Comparison of ENCODE assay signal across 36 cellular contexts in genomic region chr20:58816051-58816450, GRCh38.
"Had no signal": no experiment of that assay in that cellular context is flagged by ENCODE, and none has a peak within 500 bp of the region (broad histone marks: within the 10 kb centered on the region; RNA-seq: fewer than 3 reads in every experiment).

No MANE protein-coding gene starts in this region.

- H3K27ac Mint-ChIP-seq: activated B cell treated with CpG ODN at 0.5 μM for 24 hours; activated CD8-positive, alpha-beta memory T cell treated with anti-CD3 and anti-CD28 coated beads, Interleukin-2, amount 10 ng/mL, durations not matched to agents 7 days and 5 days; activated CD8-positive, alpha-beta T cell treated with anti-CD3 and anti-CD28 coated beads, Interleukin-2, amount 10 ng/mL, durations not matched to agents 7 days and 5 days; activated naive CD4-positive, alpha-beta T cell treated with anti-CD3 and anti-CD28 coated beads for 36 hours; activated naive CD4-positive, alpha-beta T cell treated with anti-CD3 and anti-CD28 coated beads, Interleukin-2, amount 50 U/mL, for 24 hours; activated naive CD8-positive, alpha-beta T cell treated with anti-CD3 and anti-CD28 coated beads for 36 hours; activated naive CD8-positive, alpha-beta T cell treated with anti-CD3 and anti-CD28 coated beads, Interleukin-2, amount 50 U/mL, for 24 hours; activated T-helper 1 cell treated with anti-CD3 and anti-CD28 coated beads, Interleukin-12 subunit alpha, Interleukin-12 subunit beta, Interleukin-2, Interleukin-4 antibody, amounts not matched to agents 30 ng/mL and 10 ng/mL and 1 ng/mL, durations not matched to agents 14 hours and 24 hours and 36 hours; activated T-helper 2 cell treated with anti-CD3 and anti-CD28 coated beads, Interferon-gamma antibody, Interleukin-2, Interleukin-4, amounts not matched to agents 10 μg/mL and 5 μg/mL and 100 μg/mL, durations not matched to agents 14 hours and 24 hours and 36 hours; T-helper 17 cell; T-helper 2 cell treated with Interferon-gamma antibody and Interleukin-4, amounts not matched to agents 5 μg/mL and 100 μg/mL, for 36 hours had no signal

- H3K36me3 ChIP-seq: adrenal gland, ascending aorta, breast epithelium, cardiac muscle cell, colonic mucosa, esophagus squamous epithelium, gastroesophageal sphincter, heart right ventricle, WERI-Rb-1 had no signal

- H3K9me3 ChIP-seq: adrenal gland, ascending aorta, breast epithelium, colonic mucosa, esophagus squamous epithelium, gastroesophageal sphincter, heart right ventricle had no signal

- H3K4me3 Mint-ChIP-seq: activated B cell treated with CpG ODN at 0.5 μM for 24 hours; activated CD8-positive, alpha-beta memory T cell treated with anti-CD3 and anti-CD28 coated beads, Interleukin-2, amount 10 ng/mL, durations not matched to agents 7 days and 5 days; activated CD8-positive, alpha-beta T cell treated with anti-CD3 and anti-CD28 coated beads, Interleukin-2, amount 10 ng/mL, durations not matched to agents 7 days and 5 days; activated naive CD4-positive, alpha-beta T cell treated with anti-CD3 and anti-CD28 coated beads for 36 hours; activated naive CD4-positive, alpha-beta T cell treated with anti-CD3 and anti-CD28 coated beads, Interleukin-2, amount 50 U/mL, for 24 hours; activated naive CD8-positive, alpha-beta T cell treated with anti-CD3 and anti-CD28 coated beads for 36 hours; activated naive CD8-positive, alpha-beta T cell treated with anti-CD3 and anti-CD28 coated beads, Interleukin-2, amount 50 U/mL, for 24 hours; activated T-helper 1 cell treated with anti-CD3 and anti-CD28 coated beads, Interleukin-12 subunit alpha, Interleukin-12 subunit beta, Interleukin-2, Interleukin-4 antibody, amounts not matched to agents 30 ng/mL and 10 ng/mL and 1 ng/mL, durations not matched to agents 14 hours and 24 hours and 36 hours; brain; T-helper 17 cell; T-helper 2 cell treated with Interferon-gamma antibody and Interleukin-4, amounts not matched to agents 5 μg/mL and 100 μg/mL, for 36 hours had no signal

- ATAC-seq: activated CD4-positive, CD25-positive, alpha-beta regulatory T cell treated with anti-CD3 and anti-CD28 coated beads, Interleukin-2, amount 50 U/mL, for 24 hours; activated CD8-positive, alpha-beta memory T cell treated with anti-CD3 and anti-CD28 coated beads, Interleukin-2, amount 10 ng/mL, durations not matched to agents 7 days and 5 days; activated CD8-positive, alpha-beta T cell treated with anti-CD3 and anti-CD28 coated beads, Interleukin-2, amount 10 ng/mL, durations not matched to agents 7 days and 5 days; activated naive CD8-positive, alpha-beta T cell treated with anti-CD3 and anti-CD28 coated beads, Interleukin-2, amount 50 U/mL, for 24 hours; gastroesophageal sphincter; heart right ventricle; T-helper 17 cell had no signal

- H3K27me3 ChIP-seq: adrenal gland, ascending aorta, cardiac muscle cell, colonic mucosa, gastroesophageal sphincter had no signal

- H3K4me1 Mint-ChIP-seq: activated B cell treated with CpG ODN at 0.5 μM for 24 hours had no signal

- H3K9me3 Mint-ChIP-seq: activated B cell treated with CpG ODN at 0.5 μM for 24 hours; activated naive CD4-positive, alpha-beta T cell treated with anti-CD3 and anti-CD28 coated beads, Interleukin-2, amount 50 U/mL, for 24 hours had no signal

- H3K4me3 ChIP-seq: adrenal gland, ascending aorta, breast epithelium, cardiac muscle cell, colonic mucosa, esophagus squamous epithelium, gastroesophageal sphincter, heart right ventricle had no signal

- H3K27ac ChIP-seq: adrenal gland, ascending aorta, breast epithelium, cardiac muscle cell, colonic mucosa, epithelial cell of prostate, esophagus squamous epithelium, gastroesophageal sphincter, heart right ventricle, WERI-Rb-1 had no signal

- DNase-seq: activated B cell treated with CpG ODN at 0.5 μM for 24 hours; activated CD4-positive, alpha-beta T cell treated with anti-CD3 and anti-CD28 coated beads for 48 hours; activated CD4-positive, alpha-beta T cell treated with anti-CD3 and anti-CD28 coated beads, Interleukin-2, amount 50 U/mL, for 1 hour; activated CD4-positive, alpha-beta T cell treated with anti-CD3 and anti-CD28 coated beads, Interleukin-2, amount 50 U/mL, for 48 hours; activated CD8-positive, alpha-beta memory T cell treated with anti-CD3 and anti-CD28 coated beads, Interleukin-2, amount 10 ng/mL, durations not matched to agents 7 days and 5 days; activated CD8-positive, alpha-beta memory T cell treated with anti-CD3 and anti-CD28 coated beads, Interleukin-2, amount 50 U/mL, for 4 hours; activated CD8-positive, alpha-beta T cell treated with anti-CD3 and anti-CD28 coated beads, Interleukin-2, amount 10 ng/mL, durations not matched to agents 7 days and 5 days; activated effector memory CD4-positive, alpha-beta T cell treated with anti-CD3 and anti-CD28 coated beads, Interleukin-2, amount 50 U/mL, for 16 hours; activated naive CD4-positive, alpha-beta T cell treated with anti-CD3 and anti-CD28 coated beads for 36 hours; activated naive CD8-positive, alpha-beta T cell treated with anti-CD3 and anti-CD28 coated beads for 36 hours; activated naive CD8-positive, alpha-beta T cell treated with anti-CD3 and anti-CD28 coated beads, Interleukin-2, amount 50 U/mL, for 24 hours; activated T-cell treated with anti-CD3 and anti-CD28 coated beads, Interleukin-2, amount 50 U/mL, for 1 hour; activated T-cell treated with anti-CD3 and anti-CD28 coated beads, Interleukin-2, amount 50 U/mL, for 48 hours; adrenal gland; amygdala; central memory CD4-positive, alpha-beta T cell; cerebellar nuclear complex; colonic mucosa; effector CD8-positive, alpha-beta T cell; esophagus squamous epithelium; foreskin melanocyte; heart right ventricle; T-helper 17 cell; T1000; WERI-Rb-1 had no signal

- H3K4me1 ChIP-seq: adrenal gland, ascending aorta, breast epithelium, colonic mucosa, esophagus squamous epithelium, gastroesophageal sphincter, heart right ventricle had no signal
